8 cellular contexts compared by ENCODE assay signal in the genomic region with DNA sequence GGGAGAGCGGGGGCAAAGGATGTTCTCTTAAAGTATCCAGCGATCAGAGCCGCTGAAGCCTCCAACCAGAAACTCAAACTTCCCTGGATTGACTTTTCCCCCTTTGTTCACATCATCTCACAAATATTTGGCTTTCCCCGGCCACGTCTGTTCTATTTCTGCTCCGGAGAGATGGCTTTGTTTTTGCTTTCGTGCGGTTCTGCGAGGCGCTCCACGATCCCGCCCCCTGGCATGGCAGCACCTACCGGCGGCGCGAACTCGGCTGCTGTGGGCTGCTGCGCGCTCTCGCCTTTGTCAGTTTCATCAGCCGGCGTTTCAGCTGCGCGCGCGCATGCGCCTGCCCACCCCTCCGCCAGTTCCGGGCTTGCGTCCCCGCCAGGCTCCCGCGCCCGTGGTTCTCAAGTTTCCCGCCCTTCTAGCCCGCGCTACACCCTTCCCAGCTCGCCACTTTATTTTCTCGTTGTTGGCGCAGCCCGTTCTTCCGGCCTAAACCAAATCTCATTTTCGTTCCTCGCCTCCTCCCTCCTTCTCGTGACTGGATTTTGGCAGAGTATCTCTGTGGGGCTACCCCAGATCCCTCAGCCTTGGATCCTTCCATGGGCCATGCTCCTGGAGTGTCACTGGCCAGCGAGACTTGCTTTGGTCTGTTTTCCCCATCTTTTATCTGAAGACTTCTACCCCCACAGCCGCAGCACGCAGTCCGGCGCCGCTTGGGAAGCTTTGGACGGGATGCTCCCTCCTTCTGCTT.
DNase-seq lines count a peak whose midpoint lies in the region; ATAC-seq and TF ChIP-seq lines count a peak whose summit lies in the region.

No MANE protein-coding gene starts in this region.

- peak overlapping the region; percentile 69 for H3K27ac ChIP-seq in CD4-positive, alpha-beta T cell (ENCODE audit: low read depth, low read length)

- peaks cover 9% of the 10 kb centered on the region for H3K36me3 Mint-ChIP-seq in CD4-positive, alpha-beta T cell (ENCODE audit: low read depth)
- H3K36me3 Mint-ChIP-seq in effector memory CD8-positive, alpha-beta T cell (ENCODE audit: insufficient read depth): peaks cover 6% of the 10 kb centered on the region

- no peaks in the 10 kb centered on the region for H3K9me3 ChIP-seq in CD4-positive, alpha-beta T cell (ENCODE audit: control insufficient read depth, low read length)

- peak; percentile 70 to 88 (median 84) for DNase-seq in CD4-positive, alpha-beta T cell
- DNase-seq in NCI-H774 (lab: John Stamatoyannopoulos, UW): peak; percentile 87
- peak; percentile 93 for DNase-seq in activated CD8-positive, alpha-beta memory T cell treated with anti-CD3 and anti-CD28 coated beads for 24 hours
- DNase-seq in effector memory CD8-positive, alpha-beta T cell: peak; percentile 76 to 83 (median 78)
- DNase-seq in mesenteric fat pad (ENCODE audit: low spot score): peak; percentile 96
- DNase-seq in stimulated activated CD8-positive, alpha-beta memory T cell treated with anti-CD3 and anti-CD28 coated beads, Interleukin-15, amount 100 ng/mL, for 1 hour (ENCODE audit: low read depth): peak; percentile 63

- no peaks in the 10 kb centered on the region for H3K27me3 ChIP-seq in CD4-positive, alpha-beta T cell (ENCODE audit: control insufficient read depth, insufficient read depth, low read length)

- CTCF ChIA-PET in CD4-positive, alpha-beta T cell (lab: Charles Lee): interaction anchor here (0.7 to 1.9 kb wide), 4 partner anchors 16 to 183 kb away, joined by 3 to 7 read pairs (median 4); no protein-coding TSS in a partner anchor

- intact Hi-C loops in CD4-positive, alpha-beta T cell (cut with DNase I, micrococcal nuclease): loop anchor here (2.0 to 10.0 kb wide), 8 partner anchors 91 to 1181 kb away; partner anchors contain the start of genes CCDC93 (in 2 of the 2), DDX18 (in 2 of the 2), C2orf76 (in 1 of the 2) and DBI (in 1 of the 2)

- no peak for TF ChIP-seq CTCF in CD4-positive, alpha-beta T cell (IDR thresholded peaks at IDR 0.05)

- H3K9me3 Mint-ChIP-seq in CD4-positive, alpha-beta T cell: no peaks in the 10 kb centered on the region
- H3K9me3 Mint-ChIP-seq in effector memory CD8-positive, alpha-beta T cell: no peaks in the 10 kb centered on the region

- no peaks in the 10 kb centered on the region for H3K27me3 Mint-ChIP-seq in CD4-positive, alpha-beta T cell
- peaks cover 0 to 2% of the 10 kb centered on the region in 2 donors for H3K27me3 Mint-ChIP-seq in effector memory CD8-positive, alpha-beta T cell

- peak; percentile 94 for ATAC-seq in CD4-positive, alpha-beta T cell (ENCODE audit: poor library complexity)
- ATAC-seq in GM19372 (IDR thresholded peaks at IDR 0.05; ENCODE audit: low read depth, unreplicated experiment) (peak; percentile 90), HG03521 (IDR thresholded peaks at IDR 0.05; ENCODE audit: unreplicated experiment) (peak; percentile 90)
- ATAC-seq in effector memory CD8-positive, alpha-beta T cell (replicated peaks): peak; percentile 92

- peak overlapping the region; percentile 87 for H3K27ac Mint-ChIP-seq in CD4-positive, alpha-beta T cell
- peak overlapping the region; percentile 89 for H3K27ac Mint-ChIP-seq in effector memory CD8-positive, alpha-beta T cell

- POLR2A ChIA-PET in CD4-positive, alpha-beta T cell (lab: Charles Lee): interaction anchor here (0.8 to 2.4 kb wide), 11 partner anchors 14 to 669 kb away, joined by 3 to 16 read pairs (median 4); partner anchors contain the start of genes CCDC93, DDX18 and INSIG2

- peaks cover 16% of the 10 kb centered on the region for H3K4me1 Mint-ChIP-seq in CD4-positive, alpha-beta T cell (ENCODE audit: low read depth)
- peaks cover 12 to 21% of the 10 kb centered on the region in 2 donors for H3K4me1 Mint-ChIP-seq in effector memory CD8-positive, alpha-beta T cell (ENCODE audit: low read depth in 2 of 2)

- peak overlapping the region; percentile 96 for H3K4me3 Mint-ChIP-seq in CD4-positive, alpha-beta T cell
- H3K4me3 Mint-ChIP-seq in effector memory CD8-positive, alpha-beta T cell: peak overlapping the region; percentile 85 to 87

Comparison
In these comparisons a context has a peak if more than half of its experiments do, and no peak if none do; other contexts are left out.
1. Peak in every context shown above with its lines: DNase-seq, ATAC-seq and H3K27ac ChIP-seq.